18 cellular contexts compared by ENCODE assay signal in genomic region chr4:165170819-165171218, GRCh38.
"Had no signal": no experiment of that assay in that cellular context is flagged by ENCODE, and none has a peak within 500 bp of the region (broad histone marks: within the 10 kb centered on the region; RNA-seq: fewer than 3 reads in every experiment).

No MANE protein-coding gene starts in this region.

- ATAC-seq: effector memory CD8-positive, alpha-beta T cell; left colon; stimulated activated naive B cell treated with anti-CD40 and anti-IgM and Interleukin-4, amounts not matched to agents 10 μg/mL and 1 μg/mL and 100 μg/mL, for 72 hours had no signal

- H2AFZ ChIP-seq: hepatocyte had no signal

- H3K79me2 ChIP-seq: hepatocyte had no signal

- H3K27me3 ChIP-seq: esophagus squamous epithelium, hepatocyte, sigmoid colon had no signal

- H3K27me3 Mint-ChIP-seq: dendritic cell treated with granulocyte-macrophage colony-stimulating factor and Interleukin-4, amounts not matched to agents 40 ng/mL and 50 ng/mL, for 4 days had no signal

- H3K4me3 Mint-ChIP-seq: dendritic cell treated with granulocyte-macrophage colony-stimulating factor and Interleukin-4, amounts not matched to agents 40 ng/mL and 50 ng/mL, for 4 days; effector memory CD8-positive, alpha-beta T cell; naive B cell; nephron; stimulated activated naive B cell treated with anti-CD40 and anti-IgM and Interleukin-4, amounts not matched to agents 10 μg/mL and 1 μg/mL and 100 μg/mL, for 72 hours had no signal

- H3K36me3 ChIP-seq: esophagus squamous epithelium, sigmoid colon had no signal

- DNase-seq: effector memory CD8-positive, alpha-beta T cell; esophagus squamous epithelium; foreskin fibroblast; head of caudate nucleus; left colon; mesendoderm; naive B cell; posterior cingulate gyrus; sigmoid colon; stimulated activated CD4-positive, alpha-beta T cell treated with anti-CD3 and anti-CD28 coated beads, Interleukin-2, amount 100 ng/mL, for 24 hours; stimulated activated CD4-positive, alpha-beta T cell treated with anti-CD3 and anti-CD28 coated beads, Interleukin-4, amount 100 ng/mL, for 4 hours; stimulated activated naive B cell treated with anti-CD40 and anti-IgM and Interleukin-4, amounts not matched to agents 10 μg/mL and 1 μg/mL and 100 μg/mL, for 72 hours; trophoblast cell had no signal

- H3K4me2 ChIP-seq: hepatocyte had no signal

- H3K27ac ChIP-seq: esophagus squamous epithelium, hepatocyte, sigmoid colon, skin epidermis had no signal

- H3K27ac Mint-ChIP-seq: dendritic cell treated with granulocyte-macrophage colony-stimulating factor and Interleukin-4, amounts not matched to agents 40 ng/mL and 50 ng/mL, for 4 days; effector memory CD8-positive, alpha-beta T cell; nephron; stimulated activated naive B cell treated with anti-CD40 and anti-IgM and Interleukin-4, amounts not matched to agents 10 μg/mL and 1 μg/mL and 100 μg/mL, for 72 hours had no signal

- FAIRE-seq: colon had no signal

- H3K9me3 Mint-ChIP-seq: dendritic cell treated with granulocyte-macrophage colony-stimulating factor and Interleukin-4, amounts not matched to agents 40 ng/mL and 50 ng/mL, for 4 days had no signal

- H3K4me1 ChIP-seq: esophagus squamous epithelium, sigmoid colon had no signal

- H3K4me1 Mint-ChIP-seq: naive B cell; nephron; stimulated activated naive B cell treated with anti-CD40 and anti-IgM and Interleukin-4, amounts not matched to agents 10 μg/mL and 1 μg/mL and 100 μg/mL, for 72 hours had no signal

- H3K4me3 ChIP-seq: esophagus squamous epithelium, hepatocyte, sigmoid colon, skin epidermis had no signal

- H3K9me3 ChIP-seq: esophagus squamous epithelium, sigmoid colon had no signal
